8 cellular contexts compared by ENCODE assay signal in genomic region chr12:123076604-123077297, GRCh38.
DNase-seq lines count a peak whose midpoint lies in the region; ATAC-seq and TF ChIP-seq lines count a peak whose summit lies in the region.

No MANE protein-coding gene starts in this region.

- no peak overlapping the region for H2BK120ac ChIP-seq in trophoblast cell (ENCODE audit: insufficient read depth, low read length, poor library complexity)

- ATAC-seq in psoas muscle (peak; percentile 77 to 90 (median 86)), HG03095 (IDR thresholded peaks at IDR 0.05; ENCODE audit: unreplicated experiment) (no peak)

- no peak overlapping the region for H2BK5ac ChIP-seq in trophoblast cell (ENCODE audit: low read depth, low read length, poor library complexity)

- CTCF ChIA-PET in PC-9 (lab: Charles Lee), result interaction anchor here (0.6 kb wide), 1 partner anchor 8 kb away, joined by 4 read pairs; no protein-coding TSS in a partner anchor

- H3K79me2 ChIP-seq in PC-9 (ENCODE audit: low read depth) (0 out of 2 replicates have a peak, but pooled peaks cover 10% of the 10 kb centered on the region), trophoblast cell (ENCODE audit: control insufficient read depth, insufficient read depth, low read length, poor library complexity) (no peaks in the 10 kb centered on the region), Karpas-422 (ENCODE audit: low read length) (no peaks in the 10 kb centered on the region)

- H3K9me3 ChIP-seq in PC-9 (ENCODE audit: insufficient read depth, low read depth), result no peaks in the 10 kb centered on the region
- no peaks in the 10 kb centered on the region for H3K9me3 ChIP-seq in psoas muscle
- no peaks in the 10 kb centered on the region for H3K9me3 ChIP-seq in trophoblast cell (ENCODE audit: insufficient read depth, low read depth, low read length)
- H3K9me3 ChIP-seq in Karpas-422 (ENCODE audit: low read length), result no peaks in the 10 kb centered on the region

- no peaks in the 10 kb centered on the region for H3K36me3 ChIP-seq in PC-9 (ENCODE audit: low read depth)
- H3K36me3 ChIP-seq in psoas muscle (ENCODE audit: insufficient read depth in 1 of 2, low read depth in 1 of 2), result no peaks in the 10 kb centered on the region
- no peaks in the 10 kb centered on the region for H3K36me3 ChIP-seq in trophoblast cell (ENCODE audit: control insufficient read depth in 1 of 2, insufficient read depth in 2 of 2, low read length in 2 of 2)
- no peaks in the 10 kb centered on the region for H3K36me3 ChIP-seq in Karpas-422 (ENCODE audit: insufficient read depth, low read length)

- no peak overlapping the region for H4K8ac ChIP-seq in trophoblast cell (ENCODE audit: low read depth, low read length)

- no peak overlapping the region for H2BK12ac ChIP-seq in trophoblast cell (ENCODE audit: low read length)

- no peak for TF ChIP-seq CTCF in PC-9 (conservative IDR thresholded peaks at IDR 0.05)
- no peak for TF ChIP-seq CTCF in psoas muscle (IDR thresholded peaks at IDR 0.05)

- no peak overlapping the region for H3K4ac ChIP-seq in trophoblast cell (ENCODE audit: low read depth, low read length)

- POLR2A ChIA-PET in PC-9 (lab: Charles Lee; ENCODE audit: unreplicated experiment), result interaction anchor here (0.6 to 0.7 kb wide), 2 partner anchors 21 to 119 kb away, joined by 4 to 6 read pairs; no protein-coding TSS in a partner anchor

- H4K91ac ChIP-seq in trophoblast cell (ENCODE audit: low read depth, low read length), result no peak overlapping the region

- no peaks in the 10 kb centered on the region for H3K79me1 ChIP-seq in trophoblast cell (ENCODE audit: low read length)

- no peak overlapping the region for H4K12ac ChIP-seq in trophoblast cell (ENCODE audit: low read depth, low read length)

- H3K4me3 ChIP-seq in PC-9 (no peak overlapping the region), psoas muscle (no peak overlapping the region), trophoblast cell (ENCODE audit: low read depth, low read length) (no peak overlapping the region), Karpas-422 (ENCODE audit: low read length) (no peak overlapping the region)

- H3K27ac ChIP-seq in PC-9 (no peak overlapping the region), psoas muscle (peak overlapping the region; percentile 31), trophoblast cell (ENCODE audit: low read depth, low read length) (no peak overlapping the region), Karpas-422 (ENCODE audit: low read length) (no peak overlapping the region)

- no peak overlapping the region for H3K14ac ChIP-seq in trophoblast cell (ENCODE audit: low read length)

- no TSS peak for BruUV-seq in PC-9 (replicated peaks; lab: Mats Ljungman, UMichigan)

- H2AFZ ChIP-seq in PC-9 (no peak overlapping the region), trophoblast cell (ENCODE audit: insufficient read depth, low read length, poor library complexity) (no peak overlapping the region), Karpas-422 (ENCODE audit: low read length) (no peak overlapping the region)

- H3F3A ChIP-seq in PC-9 (ENCODE audit: insufficient read depth, low read depth), result peaks cover 15% of the 10 kb centered on the region

- intact Hi-C loops in PC-9 (cut with micrococcal nuclease; ENCODE audit: unreplicated experiment) (no loop called here), psoas muscle (cut with DNase I) (no loop called here)

- H3K4me2 ChIP-seq in PC-9 (peak overlapping the region; percentile 34), trophoblast cell (ENCODE audit: low read length) (no peak overlapping the region), Karpas-422 (ENCODE audit: low read depth, low read length, poor library complexity, severe bottlenecking) (no peak overlapping the region)

- H3K27me3 ChIP-seq in PC-9 (ENCODE audit: insufficient read depth, low read depth), result no peaks in the 10 kb centered on the region
- H3K27me3 ChIP-seq in psoas muscle (ENCODE audit: insufficient read depth in 3 of 3, low read length in 2 of 3), result no peaks in the 10 kb centered on the region
- no peaks in the 10 kb centered on the region for H3K27me3 ChIP-seq in trophoblast cell (ENCODE audit: insufficient read depth, low read length)
- no peaks in the 10 kb centered on the region for H3K27me3 ChIP-seq in Karpas-422 (ENCODE audit: low read length)

- peaks cover 25% of the 10 kb centered on the region for H3K4me1 ChIP-seq in PC-9 (replicated peaks; ENCODE audit: insufficient read depth)
- peaks cover 29% of the 10 kb centered on the region for H3K4me1 ChIP-seq in psoas muscle
- peaks cover 7 to 8% of the 10 kb centered on the region in 2 experiments for H3K4me1 ChIP-seq in trophoblast cell (ENCODE audit: control insufficient read depth in 1 of 2, insufficient read depth in 2 of 2, low read length in 2 of 2)
- peaks cover 5% of the 10 kb centered on the region; the same call in 1 of the 2 replicates for H3K4me1 ChIP-seq in Karpas-422 (ENCODE audit: low read length)

- H4K20me1 ChIP-seq in PC-9 (ENCODE audit: insufficient read depth) (no peaks in the 10 kb centered on the region), Karpas-422 (ENCODE audit: insufficient read depth, low read depth, low read length) (no peaks in the 10 kb centered on the region)

- no peak overlapping the region for H2AK5ac ChIP-seq in trophoblast cell (ENCODE audit: low read length)

- H3K18ac ChIP-seq in trophoblast cell (ENCODE audit: low read length), result no peak overlapping the region

- no peak overlapping the region for H3K23ac ChIP-seq in trophoblast cell (ENCODE audit: low read length)

- DNase-seq in CD1c-positive myeloid dendritic cell (ENCODE audit: extremely low spot score), result peak; percentile 21
- no peak for DNase-seq in PC-9
- peak; percentile 56 for DNase-seq in activated naive CD4-positive, alpha-beta T cell treated with anti-CD3 and anti-CD28 coated beads, Interleukin-2, amount 50 U/mL, for 16 hours
- no peak for DNase-seq in psoas muscle
- DNase-seq in DMS 273 (lab: John Stamatoyannopoulos, UW; ENCODE audit: unreplicated experiment), result no peak
- DNase-seq in trophoblast cell, result no peak
- no peak for DNase-seq in Karpas-422

- H3K9me2 ChIP-seq in PC-9 (ENCODE audit: insufficient read depth) (no peaks in the 10 kb centered on the region), Karpas-422 (replicated peaks; ENCODE audit: insufficient read depth, low read length) (no peaks in the 10 kb centered on the region)

- WGBS in psoas muscle, 3 donors, result 38 to 49% (median 41%) methylated on average over 11 of the region's 11 CpGs
- WGBS in trophoblast cell (ENCODE audit: extremely low coverage, insufficient coverage, insufficient read length), result no CpG with 5 or more reads among the region's 11 CpGs

- no peak overlapping the region for H3K9ac ChIP-seq in trophoblast cell (ENCODE audit: low read length)
- H3K9ac ChIP-seq in Karpas-422 (ENCODE audit: low read length), result no peak overlapping the region

Comparison
In these comparisons a context has a peak if more than half of its experiments do, and no peak if none do; other contexts are left out.
1. DNase-seq: peak in CD1c-positive myeloid dendritic cell (single experiment) and activated naive CD4-positive, alpha-beta T cell treated with anti-CD3 and anti-CD28 coated beads, Interleukin-2, amount 50 U/mL, for 16 hours (single experiment); none in PC-9 (0 of 2), psoas muscle (0 of 2), DMS 273 (single experiment), trophoblast cell (0 of 2) and Karpas-422 (single experiment).